In genomic region chr4:158280856-158281255, GRCh38 we compare ENCODE assay signal across 30 cellular contexts.
"Had no signal": no experiment of that assay in that cellular context is flagged by ENCODE, and none has a peak within 500 bp of the region (broad histone marks: within the 10 kb centered on the region; RNA-seq: fewer than 3 reads in every experiment).

No MANE protein-coding gene starts in this region.

- H3K4me2 ChIP-seq: hepatocyte had no signal

- H3K4me1 ChIP-seq: ascending aorta, gastrocnemius medialis, right lobe of liver, upper lobe of left lung had no signal

- ATAC-seq: activated CD4-positive, CD25-positive, alpha-beta regulatory T cell treated with anti-CD3 and anti-CD28 coated beads, Interleukin-2, amount 50 U/mL, for 24 hours; effector memory CD8-positive, alpha-beta T cell; gastrocnemius medialis; left cardiac atrium; left ventricle myocardium superior; mucosa of descending colon; natural killer cell treated with Interleukin-12 subunit alpha and Interleukin-12 subunit beta and Interleukin-15 and Interleukin-18, amount 100 ng/mL, for 72 hours; right lobe of liver; stimulated activated effector memory CD8-positive, alpha-beta T cell treated with anti-CD3 and anti-CD28 coated beads, Interleukin-12 subunit alpha, Interleukin-12 subunit beta, amount 100 ng/mL, for 72 hours; stimulated activated naive CD8-positive, alpha-beta T cell treated with anti-CD3 and anti-CD28 coated beads, Interleukin-15, amount 100 ng/mL, for 72 hours had no signal

- DNase-seq: activated CD4-positive, alpha-beta T cell treated with anti-CD3 and anti-CD28 coated beads for 48 hours; activated CD4-positive, alpha-beta T cell treated with anti-CD3 and anti-CD28 coated beads, Interleukin-2, amount 50 U/mL, for 48 hours; activated CD8-positive, alpha-beta memory T cell treated with anti-CD3 and anti-CD28 coated beads, Interleukin-2, amount 50 U/mL, for 4 hours; activated gamma-delta T cell; activated naive CD4-positive, alpha-beta T cell treated with anti-CD3 and anti-CD28 coated beads, Interleukin-2, amount 10 ng/mL, durations not matched to agents 7 days and 5 days; activated naive CD8-positive, alpha-beta T cell treated with anti-CD3 and anti-CD28 coated beads, Interleukin-2, amount 10 ng/mL, durations not matched to agents 7 days and 5 days; activated T-cell treated with anti-CD3 and anti-CD28 coated beads, Interleukin-2, amount 50 U/mL, for 24 hours; caudate nucleus; cortex of kidney; effector memory CD8-positive, alpha-beta T cell; erythroblast; gastrocnemius medialis; islet precursor cell; left cardiac atrium; left ventricle myocardium superior; mucosa of descending colon; right lobe of liver; stimulated activated CD4-positive, alpha-beta T cell treated with anti-CD3 and anti-CD28 coated beads, Interleukin-4, amount 100 ng/mL, for 24 hours; stimulated activated naive CD8-positive, alpha-beta T cell treated with anti-CD3 and anti-CD28 coated beads, Interleukin-15, amount 100 ng/mL, for 72 hours; substantia nigra; SW 1271; T-helper 9 cell; upper lobe of left lung; WERI-Rb-1 had no signal

- H2AFZ ChIP-seq: hepatocyte had no signal

- H3K4me3 ChIP-seq: ascending aorta, gastrocnemius medialis, hepatocyte, mucosa of descending colon, right lobe of liver, skin epidermis, upper lobe of left lung had no signal

- H3K36me3 ChIP-seq: ascending aorta, gastrocnemius medialis, right lobe of liver, upper lobe of left lung, WERI-Rb-1 had no signal

- H3K79me2 ChIP-seq: hepatocyte had no signal

- H3K9me3 ChIP-seq: ascending aorta, gastrocnemius medialis, mucosa of descending colon, right lobe of liver, upper lobe of left lung had no signal

- H3K27me3 ChIP-seq: ascending aorta, gastrocnemius medialis, hepatocyte, right lobe of liver, upper lobe of left lung had no signal

- H3K27ac ChIP-seq: ascending aorta, gastrocnemius medialis, hepatocyte, right lobe of liver, skin epidermis, upper lobe of left lung, WERI-Rb-1 had no signal
